16 cellular contexts compared by ENCODE assay signal in the genomic region with DNA sequence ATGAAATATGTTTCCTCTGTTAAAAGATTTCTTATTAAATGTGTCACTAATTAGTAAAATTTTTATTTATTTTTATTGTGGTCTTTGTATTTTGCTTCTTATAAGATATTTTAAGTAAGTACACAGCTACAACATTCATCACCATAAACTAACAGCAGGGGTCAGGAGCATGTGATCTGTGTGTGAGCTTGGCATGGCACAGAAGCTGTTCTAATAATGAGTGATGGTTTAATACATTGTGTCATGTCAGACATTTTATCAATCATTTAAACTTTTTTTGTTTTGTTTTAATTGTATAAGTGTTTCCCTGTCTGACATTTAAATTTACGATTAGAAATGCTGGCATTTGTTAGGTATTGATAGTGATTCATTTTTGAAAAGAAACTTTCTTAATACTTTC.
"Had no signal": no experiment of that assay in that cellular context is flagged by ENCODE, and none has a peak within 500 bp of the region (broad histone marks: within the 10 kb centered on the region; RNA-seq: fewer than 3 reads in every experiment).

No MANE protein-coding gene starts in this region.

- H3K4me1 ChIP-seq: body of pancreas, gastrocnemius medialis, heart left ventricle, lower lobe of right lung, prostate gland, transverse colon had no signal

- ATAC-seq: activated CD4-positive, CD25-positive, alpha-beta regulatory T cell treated with anti-CD3 and anti-CD28 coated beads, Interleukin-2, amount 50 U/mL, for 24 hours; body of pancreas; gastrocnemius medialis; heart left ventricle; lower lobe of right lung; sciatic nerve; stimulated activated naive CD8-positive, alpha-beta T cell treated with anti-CD3 and anti-CD28 coated beads, Interleukin-15, Interleukin-2, amounts not matched to agents 100 U/mL and 50 U/mL, for 24 hours had no signal

- DNase-seq: activated CD4-positive, alpha-beta T cell treated with anti-CD3 and anti-CD28 coated beads, Interleukin-2, amount 50 U/mL, for 1 hour; activated naive CD8-positive, alpha-beta T cell treated with anti-CD3 and anti-CD28 coated beads for 36 hours; amygdala; body of pancreas; central memory CD4-positive, alpha-beta T cell; cortex of kidney; effector CD4-positive, alpha-beta T cell; gastrocnemius medialis; heart left ventricle; lower lobe of right lung; stimulated activated naive CD8-positive, alpha-beta T cell treated with anti-CD3 and anti-CD28 coated beads, Interleukin-15, Interleukin-2, amounts not matched to agents 100 U/mL and 50 U/mL, for 24 hours; T-helper 9 cell; transverse colon had no signal

- H3K27me3 ChIP-seq: body of pancreas, gastrocnemius medialis, heart left ventricle, transverse colon had no signal

- H3K36me3 ChIP-seq: gastrocnemius medialis, heart left ventricle, lower lobe of right lung, prostate gland, transverse colon had no signal

- H3K9me3 ChIP-seq: body of pancreas, heart left ventricle, lower lobe of right lung, prostate gland, transverse colon had no signal

- H3K4me3 ChIP-seq: body of pancreas, gastrocnemius medialis, heart left ventricle, lower lobe of right lung, prostate gland, transverse colon had no signal

- H3K27ac ChIP-seq: body of pancreas, gastrocnemius medialis, heart left ventricle, lower lobe of right lung, prostate gland, transverse colon had no signal
